In the genomic region with DNA sequence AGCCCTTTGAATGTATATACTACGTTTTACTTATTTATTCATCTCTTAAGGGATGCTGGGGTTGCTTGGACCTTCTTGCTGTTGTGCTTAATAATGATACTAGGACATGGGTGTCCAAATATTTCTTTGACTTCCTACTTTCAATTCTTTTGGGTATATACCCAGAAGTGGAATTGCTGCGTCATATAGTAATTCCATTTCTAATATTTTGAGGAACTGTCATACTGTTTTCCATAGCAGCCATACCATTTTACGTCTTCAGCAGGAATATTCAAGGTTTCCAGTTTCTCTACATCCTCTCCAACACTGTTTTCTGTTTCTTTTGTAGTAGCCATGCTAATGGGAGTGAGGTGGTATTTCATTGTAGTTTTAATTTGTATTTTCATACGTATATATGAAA, we compare ENCODE assay signal across 10 cellular contexts. TPM values are rescaled to one million over a fixed set of nuclear protein-coding genes. Genes with fewer than 3 reads are reported as not detected.
A peak's percentile ranks its signal among the peaks of the same experiment; 100 is the strongest.
DNase-seq lines count a peak whose midpoint lies in the region; ATAC-seq lines count a peak whose summit lies in the region.
"Had no signal": no experiment of that assay in that cellular context is flagged by ENCODE, and none has a peak within 500 bp of the region (broad histone marks: within the 10 kb centered on the region; RNA-seq: fewer than 3 reads in every experiment).

No MANE protein-coding gene starts in this region.

- peaks cover 0 to 4% (median 0%) of the 10 kb centered on the region in 11 donors for H3K9me3 Mint-ChIP-seq in naive thymus-derived CD4-positive, alpha-beta T cell

- POLR2A ChIA-PET in naive thymus-derived CD4-positive, alpha-beta T cell (lab: Charles Lee) = no interaction called here

- peak; percentile 23 for ATAC-seq in GM21619 (IDR thresholded peaks at IDR 0.05; ENCODE audit: unreplicated experiment)
- ATAC-seq in T-helper 17 cell = no peak
- ATAC-seq in naive thymus-derived CD4-positive, alpha-beta T cell = peak; percentile 40
- no peak for ATAC-seq in GM18867 (IDR thresholded peaks at IDR 0.05; ENCODE audit: unreplicated experiment)

- H3K4me1 Mint-ChIP-seq in T-helper 17 cell = peaks cover 48% of the 10 kb centered on the region
- H3K4me1 Mint-ChIP-seq in naive thymus-derived CD4-positive, alpha-beta T cell = peaks cover 32 to 60% (median 57%) of the 10 kb centered on the region in 7 donors

- no peaks in the 10 kb centered on the region for H3K27me3 ChIP-seq in naive thymus-derived CD4-positive, alpha-beta T cell (ENCODE audit: control insufficient read depth in 2 of 2, insufficient read depth in 2 of 2, low read length in 2 of 2)

- H3K36me3 Mint-ChIP-seq in T-helper 17 cell (ENCODE audit: low read depth) = peaks cover 3% of the 10 kb centered on the region
- H3K36me3 Mint-ChIP-seq in naive thymus-derived CD4-positive, alpha-beta T cell = peaks cover 3 to 23% (median 8%) of the 10 kb centered on the region in 5 donors

- intact Hi-C loops in naive thymus-derived CD4-positive, alpha-beta T cell (cut with micrococcal nuclease) = no loop called here

- H3K27ac ChIP-seq in naive thymus-derived CD4-positive, alpha-beta T cell (ENCODE audit: low read depth, low read length) = no peak overlapping the region

- DNase-seq in GF-D8 (lab: John Stamatoyannopoulos, UW) (peak; percentile 53), T-helper 17 cell (no peak), epidermal melanocyte (ENCODE audit: insufficient read length, low spot score) (no peak), NCI-H1105 treated with DMSO at 0.1 percent for 48 hours (lab: John Stamatoyannopoulos, UW) (no peak), DMS79 (lab: John Stamatoyannopoulos, UW) (no peak)
- DNase-seq in naive thymus-derived CD4-positive, alpha-beta T cell = no peak
- DNase-seq: left ventricle myocardium superior had no signal

- H3K4me3 Mint-ChIP-seq in T-helper 17 cell = peak overlapping the region; percentile 83
- H3K4me3 Mint-ChIP-seq in naive thymus-derived CD4-positive, alpha-beta T cell = peak overlapping the region in 6 of 10 donors; percentile 9 to 46 (median 24)

- CTCF ChIA-PET in naive thymus-derived CD4-positive, alpha-beta T cell (lab: Charles Lee) = no interaction called here

- no peak overlapping the region for H3K27ac Mint-ChIP-seq in T-helper 17 cell
- peak overlapping the region in 2 of 9 donors; percentile 30 to 65 for H3K27ac Mint-ChIP-seq in naive thymus-derived CD4-positive, alpha-beta T cell

- H3K4me3 ChIP-seq in naive thymus-derived CD4-positive, alpha-beta T cell (ENCODE audit: low read length) = no peak overlapping the region

- peaks cover 0 to 20% of the 10 kb centered on the region in 2 donors for H3K4me1 ChIP-seq in naive thymus-derived CD4-positive, alpha-beta T cell (ENCODE audit: control insufficient read depth in 2 of 2, insufficient read depth in 2 of 2, low read length in 2 of 2)

- H3K27me3 Mint-ChIP-seq in T-helper 17 cell = no peaks in the 10 kb centered on the region
- no peaks in the 10 kb centered on the region for H3K27me3 Mint-ChIP-seq in naive thymus-derived CD4-positive, alpha-beta T cell

- no peaks in the 10 kb centered on the region for H3K36me3 ChIP-seq in naive thymus-derived CD4-positive, alpha-beta T cell (ENCODE audit: control insufficient read depth in 2 of 3, insufficient read depth in 3 of 3, low read length in 3 of 3)

- no peaks in the 10 kb centered on the region for H3K9me3 ChIP-seq in T-helper 17 cell (ENCODE audit: control insufficient read depth, low read length, poor library complexity, severe bottlenecking)
- H3K9me3 ChIP-seq in naive thymus-derived CD4-positive, alpha-beta T cell (ENCODE audit: control insufficient read depth in 2 of 3, low read length in 3 of 3) = no peaks in the 10 kb centered on the region

RNA-seq across cellular contexts. Expression of a gene that starts 21.1 kb away (rescaled TPM):
- total RNA-seq in T-helper 17 cell = 100 to 1,000 TPM; 157 to 161 TPM
- total RNA-seq in naive thymus-derived CD4-positive, alpha-beta T cell = 100 to 1,000 TPM in 1 of 5 experiments, 10 to 100 TPM in 4; 58.5 to 127 (median 62.5) TPM
- 1 to 10 TPM; 1.7 to 2.4 TPM for polyA plus RNA-seq in naive thymus-derived CD4-positive, alpha-beta T cell

RNA-seq across cellular contexts. Expression of a gene that starts 49.3 kb away (rescaled TPM):
- not detected for total RNA-seq in T-helper 17 cell
- total RNA-seq in naive thymus-derived CD4-positive, alpha-beta T cell = not detected
- polyA plus RNA-seq in naive thymus-derived CD4-positive, alpha-beta T cell = under 1 TPM; 0.29 to 0.60 TPM
- total RNA-seq: dermis microvascular lymphatic vessel endothelial cell, left ventricle myocardium superior had no signal

Comparison
In these comparisons a context has a peak if more than half of its experiments do, and no peak if none do; other contexts are left out.
1. ATAC-seq: peak in GM21619 (single experiment) and naive thymus-derived CD4-positive, alpha-beta T cell (single experiment); none in T-helper 17 cell (single experiment) and GM18867 (single experiment).